Comparison of ENCODE assay signal across 16 cellular contexts in genomic region chr7:102119213-102119651, GRCh38.
DNase-seq lines count a peak whose midpoint lies in the region; ATAC-seq and TF ChIP-seq lines count a peak whose summit lies in the region.
"Had no signal": no experiment of that assay in that cellular context is flagged by ENCODE, and none has a peak within 500 bp of the region (broad histone marks: within the 10 kb centered on the region; RNA-seq: fewer than 3 reads in every experiment).

No MANE protein-coding gene starts in this region.

- peak overlapping the region; percentile 64 for H3K27ac Mint-ChIP-seq in Caco-2 (ENCODE audit: unreplicated experiment)
- H3K27ac Mint-ChIP-seq: effector memory CD8-positive, alpha-beta T cell; IgD-negative memory B cell; naive B cell; stimulated activated naive B cell treated with anti-CD40 and anti-IgM and Interleukin-4, amounts not matched to agents 10 μg/mL and 1 μg/mL and 100 μg/mL, for 72 hours had no signal

- 62% methylated on average over 14 of the region's 14 CpGs for WGBS in right cardiac atrium

- peaks cover 87% of the 10 kb centered on the region for H3K36me3 Mint-ChIP-seq in Caco-2 (ENCODE audit: insufficient read depth, unreplicated experiment)

- CTCF ChIA-PET in Caco-2 (lab: Charles Lee), result no interaction called here

- no peaks in the 10 kb centered on the region; the same call in 1 of the 2 replicates for H3K36me3 ChIP-seq in Caco-2 (ENCODE audit: control insufficient read depth, insufficient read depth, low read length)

- H3K27ac ChIP-seq in right cardiac atrium (ENCODE audit: low read length), result no peak overlapping the region
- H3K27ac ChIP-seq: brain microvascular endothelial cell had no signal

- H3K27me3 ChIP-seq in Caco-2 (replicated peaks; ENCODE audit: control insufficient read depth, insufficient read depth, low read length), result no peaks in the 10 kb centered on the region
- no peaks in the 10 kb centered on the region for H3K27me3 ChIP-seq in right cardiac atrium (ENCODE audit: control insufficient read depth, insufficient read depth)
- H3K27me3 ChIP-seq: brain microvascular endothelial cell had no signal

- ATAC-seq in right cardiac atrium (peak; percentile 34 to 52), HG02870 (IDR thresholded peaks at IDR 0.05; ENCODE audit: unreplicated experiment) (no peak), GM18520 (IDR thresholded peaks at IDR 0.05; ENCODE audit: unreplicated experiment) (no peak), GM19467 (IDR thresholded peaks at IDR 0.05; ENCODE audit: unreplicated experiment) (no peak)
- ATAC-seq: effector memory CD8-positive, alpha-beta T cell; stimulated activated naive B cell treated with anti-CD40 and anti-IgM and Interleukin-4, amounts not matched to agents 10 μg/mL and 1 μg/mL and 100 μg/mL, for 72 hours had no signal

- intact Hi-C loops in Caco-2 (cut with micrococcal nuclease; ENCODE audit: unreplicated experiment) (no loop called here), right cardiac atrium (cut with DNase I) (no loop called here), posterior cingulate gyrus (cut with DNase I) (no loop called here)

- H3K4me1 ChIP-seq in Caco-2, result peaks cover 21% of the 10 kb centered on the region
- no peaks in the 10 kb centered on the region for H3K4me1 ChIP-seq in right cardiac atrium (ENCODE audit: control insufficient read depth, insufficient read depth, low read length)

- POLR2A ChIA-PET in Caco-2 (lab: Charles Lee), result no interaction called here

- no peaks in the 10 kb centered on the region for H3K27me3 Mint-ChIP-seq in Caco-2 (ENCODE audit: insufficient read depth, unreplicated experiment)
- H3K27me3 Mint-ChIP-seq: effector memory CD8-positive, alpha-beta T cell; IgD-negative memory B cell; naive B cell; stimulated activated naive B cell treated with anti-CD40 and anti-IgM and Interleukin-4, amounts not matched to agents 10 μg/mL and 1 μg/mL and 100 μg/mL, for 72 hours had no signal

- DNase-seq in Caco-2 (no peak), astrocyte of the hippocampus (ENCODE audit: low read depth, low spot score) (peak; percentile 42), right cardiac atrium (peak in 2 of 3 donors; percentile 32 to 55), posterior cingulate gyrus (peak in 7 of 10 donors; percentile 20 to 89 (median 61)), NCI-H1105 treated with DMSO at 0.1 percent for 48 hours (lab: John Stamatoyannopoulos, UW) (no peak)
- DNase-seq: activated effector memory CD4-positive, alpha-beta T cell treated with Interleukin-2 at 50 U/mL for 16 hours; brain microvascular endothelial cell; effector memory CD8-positive, alpha-beta T cell; kidney glomerular epithelial cell; naive B cell; NCI-H1092; stimulated activated naive B cell treated with anti-CD40 and anti-IgM and Interleukin-4, amounts not matched to agents 10 μg/mL and 1 μg/mL and 100 μg/mL, for 72 hours had no signal

- no peaks in the 10 kb centered on the region for H3K9me3 Mint-ChIP-seq in Caco-2 (ENCODE audit: unreplicated experiment)
- H3K9me3 Mint-ChIP-seq: effector memory CD8-positive, alpha-beta T cell; IgD-negative memory B cell; naive B cell; stimulated activated naive B cell treated with anti-CD40 and anti-IgM and Interleukin-4, amounts not matched to agents 10 μg/mL and 1 μg/mL and 100 μg/mL, for 72 hours had no signal

- H3K4me1 Mint-ChIP-seq in Caco-2 (ENCODE audit: low read depth, unreplicated experiment), result peaks cover 36% of the 10 kb centered on the region

- no peak overlapping the region for H3K4me3 Mint-ChIP-seq in Caco-2 (ENCODE audit: unreplicated experiment)
- H3K4me3 Mint-ChIP-seq: effector memory CD8-positive, alpha-beta T cell; naive B cell; stimulated activated naive B cell treated with anti-CD40 and anti-IgM and Interleukin-4, amounts not matched to agents 10 μg/mL and 1 μg/mL and 100 μg/mL, for 72 hours had no signal

- TF ChIP-seq CTCF in Caco-2 (IDR thresholded peaks at IDR 0.05; ENCODE audit: insufficient read depth in 1 of 2, low read depth in 1 of 2, low read length in 1 of 2, severe bottlenecking in 1 of 2, unreplicated experiment in 1 of 2), result no peak

- H3K4me3 ChIP-seq in Caco-2 (ENCODE audit: low read depth, low read length), result no peak overlapping the region
- no peak overlapping the region for H3K4me3 ChIP-seq in right cardiac atrium (ENCODE audit: low read length)

- no TSS peak for BruUV-seq in Caco-2 (replicated peaks; lab: Mats Ljungman, UMichigan)

- H3K9me3 ChIP-seq in Caco-2 (no peaks in the 10 kb centered on the region), right cardiac atrium (ENCODE audit: control insufficient read depth, low read length) (no peaks in the 10 kb centered on the region)

Comparison
In these comparisons a context has a peak if more than half of its experiments do, and no peak if none do; other contexts are left out.
1. DNase-seq: peak in astrocyte of the hippocampus (single experiment), right cardiac atrium (2 of 3) and posterior cingulate gyrus (7 of 10); none in Caco-2 (0 of 2) and NCI-H1105 treated with DMSO at 0.1 percent for 48 hours (single experiment).
2. ATAC-seq: peak in right cardiac atrium (2 of 2); none in HG02870 (single experiment), GM18520 (single experiment) and GM19467 (single experiment).